In the genomic region with DNA sequence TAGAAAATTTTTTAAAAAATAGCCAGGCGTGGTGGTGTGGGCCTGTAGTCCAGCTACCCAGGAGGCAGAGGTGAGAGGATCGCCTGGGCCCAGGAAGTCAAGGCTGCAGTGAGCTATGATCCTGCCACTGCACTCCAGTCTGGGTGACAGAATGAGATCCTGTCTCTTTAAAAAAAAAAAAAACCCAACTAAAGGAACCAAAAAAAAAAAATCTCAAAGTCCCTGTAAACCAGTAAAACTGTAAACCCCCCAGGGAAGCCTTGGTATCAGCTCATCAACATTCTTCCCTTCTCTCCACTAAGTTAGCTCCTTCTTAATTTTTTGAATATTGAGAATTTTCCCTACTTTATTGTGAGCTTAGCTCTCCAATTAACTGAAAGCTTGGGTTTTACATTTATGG, we compare ENCODE assay signal across 22 cellular contexts. TPM values are rescaled to one million over a fixed set of nuclear protein-coding genes. Genes with fewer than 3 reads are reported as not detected.
DNase-seq lines count a peak whose midpoint lies in the region; ATAC-seq, FAIRE-seq and TF ChIP-seq lines count a peak whose summit lies in the region.
"Had no signal": no experiment of that assay in that cellular context is flagged by ENCODE, and none has a peak within 500 bp of the region (broad histone marks: within the 10 kb centered on the region; RNA-seq: fewer than 3 reads in every experiment).

No MANE protein-coding gene starts in this region.

- no peaks in the 10 kb centered on the region for H3K9me2 ChIP-seq in Karpas-422 (replicated peaks; ENCODE audit: insufficient read depth, low read length)

- no peak overlapping the region for H2AK5ac ChIP-seq in mesendoderm (ENCODE audit: low read length)

- H4K5ac ChIP-seq in mesendoderm (ENCODE audit: low read length) = no peak overlapping the region

- RAD21 ChIA-PET in GM12878 (lab: Charles Lee; ENCODE audit: unreplicated experiment) = no interaction called here

- POLR2A ChIA-PET in HepG2 (lab: Yijun Ruan, JAX) = interaction anchor here (0.7 kb wide), 1 partner anchor 798 kb away, joined by 3 read pairs; no protein-coding TSS in a partner anchor
- POLR2A ChIA-PET in GM12878 (lab: Charles Lee) = interaction anchor here (0.5 to 0.9 kb wide), 6 partner anchors 12 to 463 kb away, joined by 3 to 7 read pairs (median 3); no protein-coding TSS in a partner anchor

- H3K4me1 ChIP-seq in HepG2 (ENCODE audit: insufficient read depth, low read length) = peaks cover 16% of the 10 kb centered on the region
- H3K4me1 ChIP-seq in right lobe of liver = no peaks in the 10 kb centered on the region
- no peaks in the 10 kb centered on the region for H3K4me1 ChIP-seq in Karpas-422 (ENCODE audit: low read length)
- no peaks in the 10 kb centered on the region for H3K4me1 ChIP-seq in GM12878 (ENCODE audit: control insufficient read depth, insufficient read depth, low read length)
- H3K4me1 ChIP-seq in mesendoderm (ENCODE audit: control insufficient read depth, low read depth, low read length) = no peaks in the 10 kb centered on the region
- H3K4me1 ChIP-seq in foreskin keratinocyte = peaks cover 29% of the 10 kb centered on the region

- H4K20me1 ChIP-seq in HepG2 (ENCODE audit: insufficient read depth, low read length) = no peaks in the 10 kb centered on the region
- no peaks in the 10 kb centered on the region for H4K20me1 ChIP-seq in Karpas-422 (ENCODE audit: insufficient read depth, low read depth, low read length)
- no peaks in the 10 kb centered on the region for H4K20me1 ChIP-seq in GM12878 (ENCODE audit: control insufficient read depth, insufficient read depth)
- H4K20me1 ChIP-seq: BLaER1 treated with 17β-estradiol and CSF1 and Interleukin-3, amounts not matched to agents 10 nM and 100 nM had no signal

- H2AFZ ChIP-seq in HepG2 (ENCODE audit: low read length) = no peak overlapping the region
- H2AFZ ChIP-seq in Karpas-422 (ENCODE audit: low read length) = no peak overlapping the region
- no peak overlapping the region for H2AFZ ChIP-seq in GM12878 (ENCODE audit: control insufficient read depth, low read depth, low read length)
- H2AFZ ChIP-seq: GM23248 had no signal

- WGBS in HepG2 (ENCODE audit: low lambda C conversion rate) = 100% methylated on average over 2 of the region's 2 CpGs
- 100% methylated on average over 1 of the region's 2 CpGs for whole genome bisulfite sequencing in right lobe of liver (ENCODE audit: insufficient coverage, low coverage, low lambda C conversion rate, missing lambda C conversion rate)
- WGBS in GM12878 (ENCODE audit: insufficient coverage, insufficient replicate concordance, low lambda C conversion rate, missing lambda C conversion rate) = 100% methylated on average over 2 of the region's 2 CpGs
- WGBS in mesendoderm (ENCODE audit: extremely low coverage, insufficient coverage, low lambda C conversion rate) = no CpG with 5 or more reads among the region's 2 CpGs

- no peaks in the 10 kb centered on the region for H3K27me3 ChIP-seq in HepG2 (ENCODE audit: control insufficient read depth in 1 of 2, insufficient read depth in 2 of 2, low read length in 2 of 2)
- H3K27me3 ChIP-seq in right lobe of liver = no peaks in the 10 kb centered on the region
- H3K27me3 ChIP-seq in Karpas-422 (ENCODE audit: low read length) = no peaks in the 10 kb centered on the region
- H3K27me3 ChIP-seq in GM12878 (replicated peaks in 1 of 2; ENCODE audit: control insufficient read depth in 2 of 2, insufficient read depth in 2 of 2, low read length in 1 of 2) = no peaks in the 10 kb centered on the region
- no peaks in the 10 kb centered on the region for H3K27me3 ChIP-seq in mesendoderm (ENCODE audit: insufficient read depth, low read length, poor library complexity)
- no peaks in the 10 kb centered on the region for H3K27me3 ChIP-seq in foreskin keratinocyte
- H3K27me3 ChIP-seq: BLaER1 treated with 17β-estradiol and CSF1 and Interleukin-3, amounts not matched to agents 10 nM and 100 nM had no signal

- no peak overlapping the region for H3K56ac ChIP-seq in mesendoderm (ENCODE audit: low read length)

- H3K23ac ChIP-seq in mesendoderm (ENCODE audit: low read length) = no peak overlapping the region

- no peak overlapping the region for H3K18ac ChIP-seq in mesendoderm (ENCODE audit: low read length)

- BruUV-seq in HepG2 (replicated peaks; lab: Mats Ljungman, UMichigan) = no TSS peak
- BruUV-seq in GM12878 (replicated peaks; lab: Mats Ljungman, UMichigan) = no TSS peak

- H3K79me2 ChIP-seq in HepG2 (ENCODE audit: insufficient read depth, low read length) = no peaks in the 10 kb centered on the region
- no peaks in the 10 kb centered on the region for H3K79me2 ChIP-seq in Karpas-422 (ENCODE audit: low read length)
- no peaks in the 10 kb centered on the region for H3K79me2 ChIP-seq in GM12878 (ENCODE audit: control insufficient read depth, insufficient read depth, low read length)
- H3K79me2 ChIP-seq in mesendoderm (ENCODE audit: control insufficient read depth, insufficient read depth, low read length) = no peaks in the 10 kb centered on the region

- H2BK5ac ChIP-seq in mesendoderm (ENCODE audit: low read length) = no peak overlapping the region

- H3K4me2 ChIP-seq in HepG2 (ENCODE audit: low read depth, low read length) = no peak overlapping the region
- H3K4me2 ChIP-seq in Karpas-422 (ENCODE audit: low read depth, low read length, poor library complexity, severe bottlenecking) = no peak overlapping the region
- no peak overlapping the region for H3K4me2 ChIP-seq in GM12878 (ENCODE audit: control insufficient read depth, insufficient read depth)
- no peak overlapping the region for H3K4me2 ChIP-seq in mesendoderm (ENCODE audit: low read length)

- intact Hi-C loops in HepG2 (cut with micrococcal nuclease; ENCODE audit: unreplicated experiment) = no loop called here
- intact Hi-C loops in right lobe of liver (cut with DNase I) = no loop called here
- intact Hi-C loops in GM12878 (cut with micrococcal nuclease; ENCODE audit: unreplicated experiment) = no loop called here

- H3K9ac ChIP-seq in HepG2 (ENCODE audit: insufficient read depth, low read depth, low read length) (no peak overlapping the region), Karpas-422 (ENCODE audit: low read length) (no peak overlapping the region), GM12878 (ENCODE audit: control insufficient read depth, insufficient read depth, low read length) (no peak overlapping the region), mesendoderm (ENCODE audit: low read length) (no peak overlapping the region)
- H3K9ac ChIP-seq: BLaER1 treated with 17β-estradiol and CSF1 and Interleukin-3, amounts not matched to agents 10 nM and 100 nM; GM23248 had no signal

- TF ChIP-seq CTCF in HepG2 (CRISPR knock-in tag; IDR thresholded peaks at IDR 0.05) = no peak
- no peak for TF ChIP-seq CTCF in right lobe of liver (IDR thresholded peaks at IDR 0.05)
- TF ChIP-seq CTCF in GM12878 (IDR thresholded peaks at IDR 0.05 in 2 of 3, conservative IDR thresholded peaks at IDR 0.05 in 1 of 3; ENCODE audit: control insufficient read depth in 2 of 3, extremely low read depth in 1 of 3, insufficient read depth in 1 of 3, low read depth in 3 of 3, low read length in 3 of 3) = no peak
- no peak for TF ChIP-seq CTCF in foreskin keratinocyte (conservative IDR thresholded peaks at IDR 0.05)

- H2BK120ac ChIP-seq in mesendoderm (ENCODE audit: low read depth, low read length) = no peak overlapping the region

- DNase-seq in HepG2 (ENCODE audit: low spot score) = no peak
- DNase-seq in right lobe of liver = no peak
- peak; percentile 31 for DNase-seq in Karpas-422
- no peak for DNase-seq in GM12878 (ENCODE audit: low read depth, low spot score)
- DNase-seq in mesendoderm = peak; percentile 26
- DNase-seq in foreskin keratinocyte = no peak
- DNase-seq in cerebellar nuclear complex (lab: John Stamatoyannopoulos, UW) = no peak
- DNase-seq: CD4-positive, alpha-beta T cell; CD8-positive, alpha-beta memory T cell; DMS 273 treated with DMSO at 0.1 percent for 48 hours; DMS79; GM23248; H7; HCEC 1CT had no signal

- H3K9me3 ChIP-seq in HepG2 (ENCODE audit: low read length) = peaks cover 19% of the 10 kb centered on the region
- H3K9me3 ChIP-seq in right lobe of liver = no peaks in the 10 kb centered on the region
- peaks cover 6% of the 10 kb centered on the region; the same call in 1 of the 2 replicates for H3K9me3 ChIP-seq in Karpas-422 (ENCODE audit: low read length)
- H3K9me3 ChIP-seq in GM12878 (replicated peaks; ENCODE audit: control insufficient read depth, insufficient read depth, low read length) = peaks cover 5% of the 10 kb centered on the region

- no peak overlapping the region for H3K27ac ChIP-seq in HepG2 (ENCODE audit: extremely low read length, insufficient read depth, low read length)
- H3K27ac ChIP-seq in right lobe of liver = no peak overlapping the region
- no peak overlapping the region for H3K27ac ChIP-seq in Karpas-422 (ENCODE audit: low read length)
- no peak overlapping the region for H3K27ac ChIP-seq in GM12878 (ENCODE audit: control insufficient read depth, insufficient read depth)
- no peak overlapping the region for H3K27ac ChIP-seq in mesendoderm (ENCODE audit: low read depth, low read length)
- H3K27ac ChIP-seq in foreskin keratinocyte = no peak overlapping the region
- H3K27ac ChIP-seq: 22Rv1; BLaER1 treated with 17β-estradiol and CSF1 and Interleukin-3, amounts not matched to agents 10 nM and 100 nM; GM23248 had no signal

- no peak for TF ChIP-seq RAD21 in HepG2 (CRISPR knock-in tag; IDR thresholded peaks at IDR 0.05)
- TF ChIP-seq RAD21 in GM12878 (IDR thresholded peaks at IDR 0.05; ENCODE audit: insufficient read depth, low read depth, low read length) = no peak

- H4K8ac ChIP-seq in mesendoderm (ENCODE audit: low read depth, low read length) = no peak overlapping the region

- SMC1A ChIA-PET in GM12878 (lab: Charles Lee; ENCODE audit: uncharacterized antibody, unreplicated experiment) = interaction anchor here (0.8 to 2.0 kb wide), 7 partner anchors 9 to 464 kb away, joined by 3 to 9 read pairs (median 4); no protein-coding TSS in a partner anchor

- TF ChIP-seq POLR2A in HepG2 (IDR thresholded peaks at IDR 0.05; ENCODE audit: insufficient read depth in 1 of 2, low read depth in 2 of 2, low read length in 2 of 2) = no peak
- TF ChIP-seq POLR2A in right lobe of liver (IDR thresholded peaks at IDR 0.05) = no peak
- no peak for TF ChIP-seq POLR2A in GM12878 (IDR thresholded peaks at IDR 0.05; ENCODE audit: low read depth, low read length)

- H2BK15ac ChIP-seq in mesendoderm (replicated peaks; ENCODE audit: low read depth) = no peak overlapping the region

- TF ChIP-seq EP300 in HepG2 (IDR thresholded peaks at IDR 0.05; ENCODE audit: low read depth in 2 of 2, low read length in 2 of 2) = no peak
- no peak for TF ChIP-seq EP300 in HepG2 (CRISPR knock-in tag; IDR thresholded peaks at IDR 0.05; ENCODE audit: borderline replicate concordance)
- no peak for TF ChIP-seq EP300 in GM12878 (IDR thresholded peaks at IDR 0.05; ENCODE audit: borderline replicate concordance in 1 of 2, control insufficient read depth in 1 of 2, low read depth in 2 of 2, low read length in 2 of 2)

- CTCF ChIA-PET in HepG2 (lab: Yijun Ruan, JAX; ENCODE audit: low intra/inter-chr PET ratio, low total read pairs) = no interaction called here
- CTCF ChIA-PET in GM12878 (lab: Yijun Ruan, JAX) = interaction anchor here (0.6 to 3.5 kb wide), 3 partner anchors 12 to 68 kb away, joined by 3 to 18 read pairs (median 3); no protein-coding TSS in a partner anchor

- in situ Hi-C loops in HepG2 (cut with HindIII; ENCODE audit: extremely low pct_ligation_motif_present, low pct_unique_long_range_greater_than_20kb) = no loop called here
- in situ Hi-C loops in GM12878 (cut with MboI) = no loop called here

- H3K4me3 ChIP-seq in HepG2 (replicated peaks in 1 of 3; ENCODE audit: insufficient read depth in 1 of 3, low read depth in 2 of 3, low read length in 3 of 3) = no peak overlapping the region
- H3K4me3 ChIP-seq in right lobe of liver = no peak overlapping the region
- H3K4me3 ChIP-seq in Karpas-422 (ENCODE audit: low read length) = no peak overlapping the region
- H3K4me3 ChIP-seq in GM12878 = no peak overlapping the region
- H3K4me3 ChIP-seq in mesendoderm (ENCODE audit: low read length) = no peak overlapping the region
- H3K4me3 ChIP-seq: BLaER1 treated with 17β-estradiol and CSF1 and Interleukin-3, amounts not matched to agents 10 nM and 100 nM; GM23248 had no signal

- ATAC-seq in HepG2 (no peak), right lobe of liver (no peak), GM12878 (no peak), GM18502 (IDR thresholded peaks at IDR 0.05; ENCODE audit: poor library complexity, unreplicated experiment) (no peak), foreskin keratinocyte (no peak)

- no peak overlapping the region for H3K4ac ChIP-seq in mesendoderm (ENCODE audit: low read depth, low read length)

- no peaks in the 10 kb centered on the region for H3K79me1 ChIP-seq in mesendoderm (ENCODE audit: low read length)

- FAIRE-seq in HepG2 (lab: Jason Lieb, UNC) (no peak), GM12878 (lab: Jason Lieb, UNC) (no peak)
- FAIRE-seq: D721Med, G401.6, GM18507, GM19239, H1 had no signal

- H3K36me3 ChIP-seq in HepG2 (replicated peaks in 1 of 2; ENCODE audit: control insufficient read depth in 1 of 2, insufficient read depth in 2 of 2, low read length in 2 of 2) = no peaks in the 10 kb centered on the region; a peak in 1 of 5 replicates
- no peaks in the 10 kb centered on the region for H3K36me3 ChIP-seq in right lobe of liver
- no peaks in the 10 kb centered on the region for H3K36me3 ChIP-seq in Karpas-422 (ENCODE audit: insufficient read depth, low read length)
- H3K36me3 ChIP-seq in GM12878 (ENCODE audit: control insufficient read depth in 2 of 2, insufficient read depth in 2 of 2, low read length in 1 of 2) = no peaks in the 10 kb centered on the region
- H3K36me3 ChIP-seq in mesendoderm (ENCODE audit: control insufficient read depth, insufficient read depth, low read length) = no peaks in the 10 kb centered on the region

RNA-seq across cellular contexts. Expression of gene MCFD2, which starts 8.4 kb away (rescaled TPM):
- total RNA-seq in HepG2 (2016; rRNA removed; fragmentation: Illumina TruSeq; extraction: Trizol) = 191 and 232 TPM in 2 replicates
- total RNA-seq in HepG2 (2016; cell fraction: cytosol; rRNA removed; fragmentation: Illumina TruSeq; extraction: Trizol; ENCODE audit: low read depth) = 20.4 and 23.3 TPM in 2 replicates
- 188 and 227 TPM in 2 replicates for total RNA-seq in HepG2 (2016; cell fraction: insoluble cytoplasmic fraction; rRNA removed; fragmentation: Illumina TruSeq; extraction: Trizol)
- total RNA-seq in HepG2 (2016; cell fraction: membrane; rRNA removed; fragmentation: Illumina TruSeq; extraction: Trizol) = 73.2 and 79.2 TPM in 2 replicates
- total RNA-seq in HepG2 (2016; cell fraction: nucleus; rRNA removed; fragmentation: Illumina TruSeq; extraction: Trizol) = 172 and 204 TPM in 2 replicates
- polyA plus RNA-seq in HepG2 (2011; rRNA removed) = 170 and 183 TPM in 2 replicates
- 120 and 161 TPM in 2 replicates for polyA plus RNA-seq in HepG2 (2011; cell fraction: cytosol; rRNA removed)
- 48.7 and 68.4 TPM in 2 replicates for polyA plus RNA-seq in HepG2 (2011; cell fraction: nucleus; rRNA removed)
- 135 and 170 TPM in 2 replicates for polyA plus RNA-seq in HepG2 (2012)
- polyA plus RNA-seq in HepG2 (2016; cell fraction: cytosol; fragmentation: Illumina TruSeq; extraction: Trizol; ENCODE audit: low read depth) = 30.7 and 36.6 TPM in 2 replicates
- 146 TPM in 2 replicates for polyA plus RNA-seq in HepG2 (2016; cell fraction: insoluble cytoplasmic fraction; fragmentation: Illumina TruSeq; extraction: Trizol; ENCODE audit: low read depth)
- 43.2 and 44.0 TPM in 2 replicates for polyA plus RNA-seq in HepG2 (2016; cell fraction: membrane; fragmentation: Illumina TruSeq; extraction: Trizol; ENCODE audit: low read depth)
- polyA plus RNA-seq in HepG2 (2016; cell fraction: nucleus; fragmentation: Illumina TruSeq; extraction: Trizol; ENCODE audit: insufficient read depth, low read depth) = 201 and 204 TPM in 2 replicates
- 95.6 and 263 TPM in 2 replicates for polyA minus RNA-seq in HepG2 (2011; rRNA and poly(A)+ RNA removed; ENCODE audit: low replicate concordance)
- 122 and 129 TPM in 2 replicates for polyA minus RNA-seq in HepG2 (2011; cell fraction: cytosol; rRNA and poly(A)+ RNA removed)
- 66.2 and 98.2 TPM in 2 replicates for polyA minus RNA-seq in HepG2 (2011; cell fraction: nucleus; rRNA and poly(A)+ RNA removed)
- total RNA-seq in right lobe of liver = 100 to 1,000 TPM in 3 of 6 experiments, 10 to 100 TPM in 3; 85.0 to 147 (median 99.2) TPM
- 37.8 and 47.6 TPM in 2 replicates for total RNA-seq in Karpas-422 (2014; rRNA removed; shearing (Covaris generic); ENCODE audit: low replicate concordance)
- total RNA-seq in GM12878 (2013; cell fraction: nucleolus; rRNA removed) = 47.7 and 66.1 TPM in 2 replicates
- total RNA-seq in GM12878 (2014; rRNA removed) = 37.1 and 39.6 TPM in 2 replicates
- 40.2 and 40.9 TPM in 2 replicates for total RNA-seq in GM12878 (2014; rRNA removed; fragmentation: Illumina TruSeq; extraction: Trizol)
- total RNA-seq in GM12878 (2021) = 41.7 and 43.5 TPM in 2 replicates
- 16.7 TPM for polyA plus RNA-seq in GM12878 (2011; ENCODE audit: low read depth)
- polyA plus RNA-seq in GM12878 (2011; rRNA removed) = 57.3 and 86.6 TPM in 2 replicates
- polyA plus RNA-seq in GM12878 (2011; cell fraction: cytosol; rRNA removed) = 32.0 and 38.7 TPM in 2 replicates
- 23.7 and 25.7 TPM in 2 replicates for polyA plus RNA-seq in GM12878 (2011; cell fraction: nucleus; rRNA removed)
- polyA plus RNA-seq in GM12878 (2012) = 26.4 and 27.5 TPM in 2 replicates
- polyA plus RNA-seq in GM12878 (2014; fragmentation: Illumina TruSeq; extraction: Trizol) = 40.3 and 43.2 TPM in 2 replicates
- 10 to 100 TPM; 35.8 to 40.7 TPM for polyA plus RNA-seq in GM12878 (2014; fragmentation: Nextera tagmentation; extraction: Ambion mirVana)
- polyA plus RNA-seq in GM12878 (2014; rRNA removed) = 32.4 and 35.5 TPM in 2 replicates
- polyA plus RNA-seq in GM12878 (2016; fragmentation: Nextera tagmentation; extraction: Ambion mirVana) = 10 to 100 TPM; 35.0 to 40.4 TPM
- polyA minus RNA-seq in GM12878 (2011; rRNA and poly(A)+ RNA removed) = 52.5 and 69.2 TPM in 2 replicates
- 17.8 and 19.9 TPM in 2 replicates for polyA minus RNA-seq in GM12878 (2011; cell fraction: cytosol; rRNA and poly(A)+ RNA removed)
- polyA minus RNA-seq in GM12878 (2011; cell fraction: nucleus; rRNA and poly(A)+ RNA removed) = 14.3 and 24.3 TPM in 2 replicates
- 55.6 TPM for polyA plus RNA-seq in mesendoderm (2013, experiment 1 of 2)
- 56.0 TPM for polyA plus RNA-seq in mesendoderm (2013, experiment 2 of 2)
- total RNA-seq in foreskin keratinocyte = 74.7 and 83.4 TPM in 2 replicates
- 36.6 and 45.8 TPM in 2 replicates for polyA plus RNA-seq in foreskin keratinocyte

RNA-seq across cellular contexts. Expression of gene TTC7A, which starts 17.0 kb away (rescaled TPM):
- total RNA-seq in HepG2 (2016; rRNA removed; fragmentation: Illumina TruSeq; extraction: Trizol) = 21.0 and 24.0 TPM in 2 replicates
- total RNA-seq in HepG2 (2016; cell fraction: cytosol; rRNA removed; fragmentation: Illumina TruSeq; extraction: Trizol; ENCODE audit: low read depth) = 8.3 and 8.9 TPM in 2 replicates
- 17.8 and 24.5 TPM in 2 replicates for total RNA-seq in HepG2 (2016; cell fraction: insoluble cytoplasmic fraction; rRNA removed; fragmentation: Illumina TruSeq; extraction: Trizol)
- total RNA-seq in HepG2 (2016; cell fraction: membrane; rRNA removed; fragmentation: Illumina TruSeq; extraction: Trizol) = 18.3 and 18.8 TPM in 2 replicates
- 28.5 and 28.8 TPM in 2 replicates for total RNA-seq in HepG2 (2016; cell fraction: nucleus; rRNA removed; fragmentation: Illumina TruSeq; extraction: Trizol)
- 23.7 and 25.2 TPM in 2 replicates for polyA plus RNA-seq in HepG2 (2011; rRNA removed)
- polyA plus RNA-seq in HepG2 (2011; cell fraction: cytosol; rRNA removed) = 16.5 and 24.2 TPM in 2 replicates
- 65.7 and 80.5 TPM in 2 replicates for polyA plus RNA-seq in HepG2 (2011; cell fraction: nucleus; rRNA removed)
- 20.4 and 24.1 TPM in 2 replicates for polyA plus RNA-seq in HepG2 (2012)
- polyA plus RNA-seq in HepG2 (2016; cell fraction: cytosol; fragmentation: Illumina TruSeq; extraction: Trizol; ENCODE audit: low read depth) = 5.7 and 5.8 TPM in 2 replicates
- 19.1 and 24.2 TPM in 2 replicates for polyA plus RNA-seq in HepG2 (2016; cell fraction: insoluble cytoplasmic fraction; fragmentation: Illumina TruSeq; extraction: Trizol; ENCODE audit: low read depth)
- 11.6 and 14.8 TPM in 2 replicates for polyA plus RNA-seq in HepG2 (2016; cell fraction: membrane; fragmentation: Illumina TruSeq; extraction: Trizol; ENCODE audit: low read depth)
- 29.2 and 31.6 TPM in 2 replicates for polyA plus RNA-seq in HepG2 (2016; cell fraction: nucleus; fragmentation: Illumina TruSeq; extraction: Trizol; ENCODE audit: insufficient read depth, low read depth)
- polyA minus RNA-seq in HepG2 (2011; rRNA and poly(A)+ RNA removed; ENCODE audit: low replicate concordance) = 25.8 and 60.0 TPM in 2 replicates
- polyA minus RNA-seq in HepG2 (2011; cell fraction: cytosol; rRNA and poly(A)+ RNA removed) = 12.9 and 13.4 TPM in 2 replicates
- 37.9 and 48.2 TPM in 2 replicates for polyA minus RNA-seq in HepG2 (2011; cell fraction: nucleus; rRNA and poly(A)+ RNA removed)
- 10 to 100 TPM in 2 of 6 experiments, 1 to 10 TPM in 4; 7.6 to 15.5 (median 9.8) TPM for total RNA-seq in right lobe of liver
- total RNA-seq in Karpas-422 (2014; rRNA removed; shearing (Covaris generic); ENCODE audit: low replicate concordance) = 53.7 and 54.6 TPM in 2 replicates
- total RNA-seq in GM12878 (2013; cell fraction: nucleolus; rRNA removed) = 82.8 and 96.3 TPM in 2 replicates
- 32.3 and 32.5 TPM in 2 replicates for total RNA-seq in GM12878 (2014; rRNA removed)
- total RNA-seq in GM12878 (2014; rRNA removed; fragmentation: Illumina TruSeq; extraction: Trizol) = 13.4 and 13.8 TPM in 2 replicates
- 50.8 and 51.6 TPM in 2 replicates for total RNA-seq in GM12878 (2021)
- 9.5 TPM for polyA plus RNA-seq in GM12878 (2011; ENCODE audit: low read depth)
- 9.8 and 18.7 TPM in 2 replicates for polyA plus RNA-seq in GM12878 (2011; rRNA removed)
- 23.4 and 25.5 TPM in 2 replicates for polyA plus RNA-seq in GM12878 (2011; cell fraction: cytosol; rRNA removed)
- polyA plus RNA-seq in GM12878 (2011; cell fraction: nucleus; rRNA removed) = 62.3 and 80.4 TPM in 2 replicates
- 22.5 and 22.9 TPM in 2 replicates for polyA plus RNA-seq in GM12878 (2012)
- polyA plus RNA-seq in GM12878 (2014; fragmentation: Illumina TruSeq; extraction: Trizol) = 12.4 and 25.4 TPM in 2 replicates
- 1 to 10 TPM; 2.1 to 3.5 TPM for polyA plus RNA-seq in GM12878 (2014; fragmentation: Nextera tagmentation; extraction: Ambion mirVana)
- polyA plus RNA-seq in GM12878 (2014; rRNA removed) = 28.3 and 28.8 TPM in 2 replicates
- 10 to 100 TPM in 1 of 2 experiments, 1 to 10 TPM in 1; 7.5 to 24.2 TPM for polyA plus RNA-seq in GM12878 (2016; fragmentation: Nextera tagmentation; extraction: Ambion mirVana)
- 25.9 and 47.3 TPM in 2 replicates for polyA minus RNA-seq in GM12878 (2011; rRNA and poly(A)+ RNA removed)
- 10.2 and 13.3 TPM in 2 replicates for polyA minus RNA-seq in GM12878 (2011; cell fraction: cytosol; rRNA and poly(A)+ RNA removed)
- polyA minus RNA-seq in GM12878 (2011; cell fraction: nucleus; rRNA and poly(A)+ RNA removed) = 30.1 and 47.2 TPM in 2 replicates
- polyA plus RNA-seq in mesendoderm (2013, experiment 1 of 2) = 9.9 TPM
- polyA plus RNA-seq in mesendoderm (2013, experiment 2 of 2) = 9.7 TPM
- total RNA-seq in foreskin keratinocyte = 18.2 and 19.5 TPM in 2 replicates
- 11.2 and 11.9 TPM in 2 replicates for polyA plus RNA-seq in foreskin keratinocyte

Comparison
In these comparisons a context has a peak if more than half of its experiments do, and no peak if none do; other contexts are left out.
1. DNase-seq: peak in Karpas-422 (single experiment) and mesendoderm (single experiment); none in HepG2 (single experiment), right lobe of liver (0 of 3), GM12878 (single experiment), foreskin keratinocyte (0 of 2) and cerebellar nuclear complex (0 of 2).